Comparison of ENCODE assay signal across 16 cellular contexts in the genomic region with DNA sequence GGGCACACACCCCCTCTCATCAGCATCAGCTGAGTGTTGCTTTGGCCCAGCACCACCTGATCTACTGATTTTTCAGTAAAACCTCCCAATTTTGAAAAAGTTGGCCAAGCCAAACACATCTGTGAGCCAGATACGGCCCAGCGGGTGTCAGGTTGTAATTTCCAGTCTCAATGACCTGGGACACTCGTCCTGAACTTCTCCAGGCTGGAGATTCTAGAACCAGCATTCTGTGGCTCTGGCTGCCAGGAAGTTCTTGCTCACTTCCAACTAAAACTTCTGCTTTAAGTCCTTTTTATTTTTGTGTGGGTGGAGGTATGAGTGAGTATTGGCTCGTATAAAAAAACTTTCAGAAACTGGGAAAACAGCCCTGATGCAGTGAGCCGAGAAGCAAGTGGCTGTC. TPM values are rescaled to one million over a fixed set of nuclear protein-coding genes. Genes with fewer than 3 reads are reported as not detected.
DNase-seq lines count a peak whose midpoint lies in the region; ATAC-seq and TF ChIP-seq lines count a peak whose summit lies in the region.
"Had no signal": no experiment of that assay in that cellular context is flagged by ENCODE, and none has a peak within 500 bp of the region (broad histone marks: within the 10 kb centered on the region; RNA-seq: fewer than 3 reads in every experiment).

No MANE protein-coding gene starts in this region.

- intact Hi-C loops in thyroid gland (cut with DNase I) (no loop called here), left colon (cut with DNase I, micrococcal nuclease) (no loop called here)

- peak overlapping the region; percentile 9 to 97 (median 94) for H3K27ac Mint-ChIP-seq in nephron
- H3K27ac Mint-ChIP-seq: GM23338 had no signal

- H3K9me3 ChIP-seq in WERI-Rb-1 (ENCODE audit: severe bottlenecking) = no peaks in the 10 kb centered on the region
- H3K9me3 ChIP-seq in thyroid gland = no peaks in the 10 kb centered on the region

- peaks cover 0 to 16% of the 10 kb centered on the region in 2 donors for H3K4me1 ChIP-seq in thyroid gland

- H3K27me3 Mint-ChIP-seq in nephron (ENCODE audit: low read depth) = peaks cover 14% of the 10 kb centered on the region

- TF ChIP-seq CTCF in WERI-Rb-1 (IDR thresholded peaks at IDR 0.05; ENCODE audit: low read depth, low read length) (no peak), fibroblast of pulmonary artery (IDR thresholded peaks at IDR 0.05; ENCODE audit: low read length, missing control alignments) (no peak), nephron (IDR thresholded peaks at IDR 0.05; ENCODE audit: unreplicated experiment in 3 of 3) (no peak), thyroid gland (IDR thresholded peaks at IDR 0.05) (no peak)

- no peak for TF ChIP-seq POLR2A in thyroid gland (IDR thresholded peaks at IDR 0.05)

- no peak for DNase-seq in WERI-Rb-1
- peak; percentile 30 for DNase-seq in fibroblast of pulmonary artery (ENCODE audit: low read depth)
- DNase-seq in thyroid gland = peak; percentile 47 to 48
- no peak for DNase-seq in left colon
- DNase-seq: activated naive CD4-positive, alpha-beta T cell treated with anti-CD3 and anti-CD28 coated beads, Interleukin-2, amount 50 U/mL, for 16 hours; dermis blood vessel endothelial cell; kidney had no signal

- H3K4me1 Mint-ChIP-seq in nephron = peaks cover 61% of the 10 kb centered on the region

- no peak for ATAC-seq in GM21717 (IDR thresholded peaks at IDR 0.05; ENCODE audit: unreplicated experiment)
- no peak for ATAC-seq in left colon
- ATAC-seq in HG02678 (IDR thresholded peaks at IDR 0.05; ENCODE audit: unreplicated experiment) = no peak
- no peak for ATAC-seq in HG03139 (IDR thresholded peaks at IDR 0.05; ENCODE audit: unreplicated experiment)
- ATAC-seq: GM23338 had no signal

- H3K9me3 Mint-ChIP-seq in nephron = no peaks in the 10 kb centered on the region
- H3K9me3 Mint-ChIP-seq: GM23338 had no signal

- H3K4me3 ChIP-seq in WERI-Rb-1 (ENCODE audit: low read depth, low read length) (no peak overlapping the region), fibroblast of pulmonary artery (replicated peaks; ENCODE audit: low read depth, low read length) (no peak overlapping the region), thyroid gland (replicated peaks in 1 of 3) (no peak overlapping the region)
- H3K4me3 ChIP-seq: GM23338 had no signal

- H3K4me3 Mint-ChIP-seq in nephron = peak overlapping the region in 2 of 3 experiments; percentile 4 to 48
- H3K4me3 Mint-ChIP-seq: GM23338 had no signal

- H3K27me3 ChIP-seq in WERI-Rb-1 (ENCODE audit: insufficient read depth, low read depth, severe bottlenecking) (no peaks in the 10 kb centered on the region), thyroid gland (peaks cover 5% of the 10 kb centered on the region)

- WGBS in thyroid gland, 2 donors = 14 to 15% methylated on average over 5 of the region's 5 CpGs

- peaks cover 28% of the 10 kb centered on the region for H3K36me3 ChIP-seq in WERI-Rb-1
- no peaks in the 10 kb centered on the region for H3K36me3 ChIP-seq in thyroid gland

- H3K27ac ChIP-seq in WERI-Rb-1 (peak overlapping the region; percentile 74), thyroid gland (peak overlapping the region in 1 of 3 donors; percentile 35)
- H3K27ac ChIP-seq: C4-2B, VCaP had no signal

- no peaks in the 10 kb centered on the region for H3K36me3 Mint-ChIP-seq in nephron (ENCODE audit: low read depth)

RNA-seq across cellular contexts. Expression of a gene that starts 5.1 kb away (rescaled TPM):
- 1 to 10 TPM; 1.0 to 5.5 (median 1.7) TPM for total RNA-seq in thyroid gland
- 1 to 10 TPM in 1 of 2 donors, under 1 TPM in 1; 0.34 to 2.5 TPM for total RNA-seq in left colon
- total RNA-seq: SK-MEL-5 had no signal

RNA-seq across cellular contexts. Expression of a gene that starts 48.6 kb away (rescaled TPM):
- total RNA-seq in thyroid gland (under 1 TPM in 2 of 4 donors, not detected in 2; 0.22 to 0.40 TPM), left colon (not detected)
- total RNA-seq: Daoy, dermis blood vessel endothelial cell, GM23338, SK-MEL-5 had no signal

Comparison
In these comparisons a context has a peak if more than half of its experiments do, and no peak if none do; other contexts are left out.
1. DNase-seq: peak in fibroblast of pulmonary artery (single experiment) and thyroid gland (2 of 2); none in WERI-Rb-1 (single experiment) and left colon (0 of 2).